Comparison of ENCODE assay signal across 17 cellular contexts in genomic region chr6:20866940-20867630, GRCh38.
DNase-seq lines count a peak whose midpoint lies in the region; ATAC-seq, FAIRE-seq and TF ChIP-seq lines count a peak whose summit lies in the region.
"Had no signal": no experiment of that assay in that cellular context is flagged by ENCODE, and none has a peak within 500 bp of the region (broad histone marks: within the 10 kb centered on the region; RNA-seq: fewer than 3 reads in every experiment).

No MANE protein-coding gene starts in this region.

- intact Hi-C loops in HCT116 (cut with micrococcal nuclease), result no loop called here

- no TSS peak for BruUV-seq in HCT116 (replicated peaks; lab: Mats Ljungman, UMichigan)

- H3K4me2 ChIP-seq in A549 (peak overlapping the region; percentile 78), HCT116 (ENCODE audit: low read length) (no peak overlapping the region)

- POLR2A ChIA-PET in A549 (lab: Yijun Ruan, JAX), result interaction anchor here (1.4 kb wide), 1 partner anchor 721 kb away, joined by 5 read pairs; no protein-coding TSS in a partner anchor
- POLR2A ChIA-PET in HCT116 (lab: Charles Lee), result no interaction called here

- H3K36me3 ChIP-seq in HCT116 (ENCODE audit: control insufficient read depth in 1 of 2, insufficient read depth in 2 of 2, low read length in 2 of 2), result no peaks in the 10 kb centered on the region
- H3K36me3 ChIP-seq: colonic mucosa, left ventricle myocardium inferior had no signal

- TF ChIP-seq POLR2A in A549 (IDR thresholded peaks at IDR 0.05; ENCODE audit: low read length), result no peak
- TF ChIP-seq POLR2A in HCT116 (IDR thresholded peaks at IDR 0.05; ENCODE audit: borderline replicate concordance, extremely low read depth, insufficient read depth, insufficient read length), result no peak

- H3K4me3 ChIP-seq in A549 (no peak overlapping the region), HCT116 (replicated peaks in 1 of 2; ENCODE audit: low read depth in 1 of 2, low read length in 2 of 2) (no peak overlapping the region), fibroblast of mammary gland (ENCODE audit: control insufficient read depth, low read depth, low read length) (no peak overlapping the region)
- H3K4me3 ChIP-seq: colonic mucosa, left ventricle myocardium inferior, testis had no signal

- no peak overlapping the region for H2AFZ ChIP-seq in HCT116 (ENCODE audit: low read depth, low read length, poor library complexity, severe bottlenecking)

- FAIRE-seq in A549 (lab: Jason Lieb, UNC) (peak; percentile 70), RCC 7860 (lab: Jason Lieb, UNC) (peak; percentile 92)

- CTCF ChIA-PET in A549 (lab: Yijun Ruan, JAX) (no interaction called here), HCT116 (lab: Charles Lee) (no interaction called here)

- peaks cover 22% of the 10 kb centered on the region for H3K4me1 ChIP-seq in A549
- peaks cover 2 to 8% of the 10 kb centered on the region in 2 experiments; a peak in 3 of 4 replicates for H3K4me1 ChIP-seq in HCT116 (ENCODE audit: control insufficient read depth in 1 of 2, insufficient read depth in 2 of 2, low read length in 2 of 2)
- H3K4me1 ChIP-seq: colonic mucosa, testis had no signal

- WGBS in A549 (ENCODE audit: missing lambda C conversion rate), result 3% methylated on average over 7 of the region's 7 CpGs

- TF ChIP-seq EP300 in A549 (IDR thresholded peaks at IDR 0.05), result no peak

- H3K27me3 ChIP-seq in HCT116 (ENCODE audit: insufficient read depth, low read length), result no peaks in the 10 kb centered on the region
- H3K27me3 ChIP-seq: colonic mucosa, testis had no signal

- H3K9me3 ChIP-seq in A549 (no peaks in the 10 kb centered on the region), HCT116 (ENCODE audit: control insufficient read depth in 1 of 2, insufficient read depth in 1 of 2, low read depth in 1 of 2, low read length in 2 of 2) (no peaks in the 10 kb centered on the region)
- H3K9me3 ChIP-seq: colonic mucosa, left ventricle myocardium inferior, testis had no signal

- TF ChIP-seq RAD21 in A549 (conservative IDR thresholded peaks at IDR 0.05 in 1 of 2, IDR thresholded peaks at IDR 0.05 in 1 of 2) (no peak), HCT116 (IDR thresholded peaks at IDR 0.05; ENCODE audit: low read depth) (no peak)

- TF ChIP-seq CTCF in A549 (IDR thresholded peaks at IDR 0.05), result no peak
- TF ChIP-seq CTCF in HCT116 (IDR thresholded peaks at IDR 0.05 in 2 of 3, conservative IDR thresholded peaks at IDR 0.05 in 1 of 3; ENCODE audit: borderline replicate concordance in 1 of 3, insufficient read depth in 1 of 3, low read depth in 2 of 3, low read length in 2 of 3), result no peak
- no peak for TF ChIP-seq CTCF in fibroblast of mammary gland (conservative IDR thresholded peaks at IDR 0.05; ENCODE audit: control insufficient read depth, insufficient read depth, low read depth, low read length)

- no peaks in the 10 kb centered on the region for H4K20me1 ChIP-seq in HCT116 (ENCODE audit: insufficient read depth)

- ATAC-seq in A549 (no peak; a peak in 3 of 6 replicates), HCT116 (no peak), GM21529 (IDR thresholded peaks at IDR 0.05; ENCODE audit: unreplicated experiment) (no peak), GM18861 (IDR thresholded peaks at IDR 0.05; ENCODE audit: unreplicated experiment) (no peak), HG03108 (IDR thresholded peaks at IDR 0.05; ENCODE audit: unreplicated experiment) (no peak)
- ATAC-seq: esophagus mucosa had no signal

- H3K27ac ChIP-seq in A549 (peak overlapping the region; percentile 65 to 71), HCT116 (ENCODE audit: low read depth, low read length) (no peak overlapping the region)
- H3K27ac ChIP-seq: colonic mucosa, left ventricle myocardium inferior, testis had no signal

- no peaks in the 10 kb centered on the region for H3K79me2 ChIP-seq in HCT116 (ENCODE audit: insufficient read depth, low read length)

- no peak overlapping the region for H3K9ac ChIP-seq in HCT116 (ENCODE audit: low read length)

- peak in 1 of 2 experiments; percentile 13 for DNase-seq in A549 (ENCODE audit: low read depth in 1 of 2, low spot score in 1 of 2)
- DNase-seq in HCT116 (ENCODE audit: low read depth, low spot score), result no peak
- DNase-seq in RCC 7860 (ENCODE audit: low spot score), result peak; percentile 17
- peak; percentile 72 for DNase-seq in fibroblast of mammary gland (ENCODE audit: low read depth)
- DNase-seq in activated CD4-positive, alpha-beta T cell treated with anti-CD3 and anti-CD28 coated beads for 1 hour, result no peak
- DNase-seq: activated CD4-positive, alpha-beta T cell treated with anti-CD3 and anti-CD28 coated beads, Interleukin-2, amount 50 U/mL, for 4 hours; activated T-cell treated with anti-CD3 and anti-CD28 coated beads, Interleukin-2, amount 50 U/mL, for 72 hours; colonic mucosa; hippocampal formation; left ventricle myocardium inferior; naive B cell; NCI-H510A treated with DMSO at 0.1 percent for 48 hours; testis had no signal

- no peaks in the 10 kb centered on the region for H3K9me2 ChIP-seq in HCT116 (ENCODE audit: insufficient read depth)

- RAD21 ChIA-PET in HCT116 (lab: Charles Lee; ENCODE audit: low non-redundant PET in 1 of 2, low total read pairs in 2 of 2, uncharacterized antibody in 2 of 2, unreplicated experiment in 2 of 2), result interaction anchor here in 1 of 2 experiments (0.6 kb wide), 1 partner anchor 721 kb away, joined by 3 read pairs; no protein-coding TSS in a partner anchor

TF ChIP-seq in A549, 52 proteins besides CTCF, POLR2A, EP300 and RAD21 (continues in another document):
- TF ChIP-seq NPAS2 (CRISPR knock-in tag; IDR thresholded peaks at IDR 0.05; ENCODE audit: borderline replicate concordance), result no peak
- TF ChIP-seq, protein P1, sequence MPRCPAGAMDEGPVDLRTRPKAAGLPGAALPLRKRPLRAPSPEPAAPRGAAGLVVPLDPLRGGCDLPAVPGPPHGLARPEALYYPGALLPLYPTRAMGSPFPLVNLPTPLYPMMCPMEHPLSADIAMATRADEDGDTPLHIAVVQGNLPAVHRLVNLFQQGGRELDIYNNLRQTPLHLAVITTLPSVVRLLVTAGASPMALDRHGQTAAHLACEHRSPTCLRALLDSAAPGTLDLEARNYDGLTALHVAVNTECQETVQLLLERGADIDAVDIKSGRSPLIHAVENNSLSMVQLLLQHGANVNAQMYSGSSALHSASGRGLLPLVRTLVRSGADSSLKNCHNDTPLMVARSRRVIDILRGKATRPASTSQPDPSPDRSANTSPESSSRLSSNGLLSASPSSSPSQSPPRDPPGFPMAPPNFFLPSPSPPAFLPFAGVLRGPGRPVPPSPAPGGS (IDR thresholded peaks at IDR 0.05), result no peak
- no peak for TF ChIP-seq KDM5A (IDR thresholded peaks at IDR 0.05)
- no peak for TF ChIP-seq ATOH8 (CRISPR knock-in tag; IDR thresholded peaks at IDR 0.05; ENCODE audit: low read depth)
- no peak for TF ChIP-seq PBX3 (IDR thresholded peaks at IDR 0.05)
- no peak for TF ChIP-seq JUN (IDR thresholded peaks at IDR 0.05)
- no peak for TF ChIP-seq NR3C1 (IDR thresholded peaks at IDR 0.05)

TF ChIP-seq in HCT116, 20 proteins besides CTCF, POLR2A, EP300 and RAD21:
- TF ChIP-seq FOSL1 (IDR thresholded peaks at IDR 0.05; ENCODE audit: low read depth) (peak; percentile 20; the same call in 1 of the 2 replicates), SRF (IDR thresholded peaks at IDR 0.05; ENCODE audit: low read depth) (no peak), CBX3 (IDR thresholded peaks at IDR 0.05; ENCODE audit: low read depth) (no peak)

Comparison
In these comparisons a context has a peak if more than half of its experiments do, and no peak if none do; other contexts are left out.
1. DNase-seq: peak in RCC 7860 (single experiment) and fibroblast of mammary gland (single experiment); none in HCT116 (single experiment) and activated CD4-positive, alpha-beta T cell treated with anti-CD3 and anti-CD28 coated beads for 1 hour (single experiment).